2 cellular contexts compared by ENCODE assay signal in genomic region chr10:119120875-119121274, GRCh38.
TF ChIP-seq lines count a peak whose summit lies in the region.

No MANE protein-coding gene starts in this region.

TF ChIP-seq in A549, 52 proteins besides CTCF, POLR2A, EP300 and RAD21:
- no peak for TF ChIP-seq EHF (CRISPR knock-in tag; IDR thresholded peaks at IDR 0.05)

TF ChIP-seq in SK-N-SH, 30 proteins besides CTCF, POLR2A, EP300 and RAD21:
- TF ChIP-seq EZH2phosphoT487 (IDR thresholded peaks at IDR 0.05; ENCODE audit: borderline replicate concordance, low read depth) (no peak), MAX (IDR thresholded peaks at IDR 0.05; ENCODE audit: low read depth) (no peak), NFIC (IDR thresholded peaks at IDR 0.05; ENCODE audit: borderline replicate concordance) (no peak), FOSL2 (IDR thresholded peaks at IDR 0.05; ENCODE audit: borderline replicate concordance, low read depth) (no peak), TEAD4 (IDR thresholded peaks at IDR 0.05; ENCODE audit: borderline replicate concordance, insufficient read depth) (no peak)
